ENCODE assay signal across 8 cellular contexts in the genomic region with DNA sequence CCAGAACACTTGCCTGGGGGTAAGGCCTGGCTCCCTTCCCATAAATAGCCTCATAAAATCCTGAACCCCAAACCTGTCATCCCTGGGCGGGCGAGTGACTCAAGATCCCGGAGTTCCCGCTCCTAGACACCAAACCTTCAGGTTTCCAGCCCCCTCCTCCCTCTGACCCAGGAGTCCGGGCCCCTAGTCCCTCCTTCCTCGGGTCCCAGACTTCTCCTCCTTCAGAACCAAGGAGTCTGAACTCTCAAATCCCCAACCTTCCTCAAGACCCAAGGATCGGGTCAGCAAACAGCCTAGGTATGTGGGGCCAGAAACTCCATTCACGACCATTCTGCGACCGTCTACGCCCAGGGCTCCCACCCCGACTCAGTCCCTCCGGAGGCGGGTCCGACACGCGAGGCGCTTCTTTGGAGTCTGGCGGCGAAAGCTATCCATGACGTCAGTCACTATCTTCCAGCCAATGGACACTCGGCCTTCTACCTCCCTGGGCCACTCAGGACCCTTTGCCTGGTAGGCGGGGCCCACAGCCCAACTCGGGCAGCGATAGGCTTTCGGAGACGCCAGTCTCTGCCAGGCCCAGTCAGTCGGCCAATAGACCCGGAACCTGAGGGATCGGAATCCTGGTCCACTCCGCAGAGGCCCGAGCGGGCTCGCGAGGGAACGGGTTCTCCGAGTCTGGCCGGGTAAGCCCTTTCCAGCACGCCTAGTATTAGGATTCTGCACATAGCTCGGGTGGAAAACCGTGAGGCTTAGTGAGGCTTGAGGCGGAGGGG. TPM values are rescaled to one million over a fixed set of nuclear protein-coding genes. Genes with fewer than 3 reads are reported as not detected.
A peak's percentile ranks its signal among the peaks of the same experiment; 100 is the strongest.
DNase-seq lines count a peak whose midpoint lies in the region; ATAC-seq, FAIRE-seq and TF ChIP-seq lines count a peak whose summit lies in the region.

No MANE protein-coding gene starts in this region.

- H3K36me3 ChIP-seq in OCI-LY7 (ENCODE audit: insufficient read depth, low read length): no peaks in the 10 kb centered on the region

- H3K27ac ChIP-seq in OCI-LY7 (ENCODE audit: low read depth, low read length, poor library complexity, severe bottlenecking): peak overlapping the region; percentile 3

- no peaks in the 10 kb centered on the region for H4K20me1 ChIP-seq in OCI-LY7 (ENCODE audit: insufficient read depth, low read length)

- BruUV-seq in OCI-LY7 (replicated peaks; lab: Mats Ljungman, UMichigan): no TSS peak

- CTCF ChIA-PET in OCI-LY7 (lab: Charles Lee; ENCODE audit: unreplicated experiment): no interaction called here

- TF ChIP-seq CTCF in D721Med (IDR thresholded peaks at IDR 0.05; ENCODE audit: insufficient read depth, missing control alignments): no peak
- TF ChIP-seq CTCF in OCI-LY7 (conservative IDR thresholded peaks at IDR 0.05; ENCODE audit: low read length): no peak
- no peak for TF ChIP-seq CTCF in epithelial cell of esophagus (IDR thresholded peaks at IDR 0.05; ENCODE audit: insufficient read depth, low read depth, low read length, missing control alignments)

- peak overlapping the region; percentile 80 for H2AFZ ChIP-seq in OCI-LY7 (ENCODE audit: low read length)

- H3K9me3 ChIP-seq in OCI-LY7 (ENCODE audit: low read length): no peaks in the 10 kb centered on the region

- peak; percentile 64 for FAIRE-seq in D721Med (lab: Jason Lieb, UNC)

- H3K4me2 ChIP-seq in OCI-LY7 (ENCODE audit: low read length): peak overlapping the region; percentile 99

- peaks cover 15% of the 10 kb centered on the region for H3K4me1 ChIP-seq in OCI-LY7 (ENCODE audit: insufficient read depth, low read length, poor library complexity, severe bottlenecking)

- H3K9me2 ChIP-seq in OCI-LY7 (ENCODE audit: insufficient read depth, low read length): no peaks in the 10 kb centered on the region

- ATAC-seq in GM21526 (IDR thresholded peaks at IDR 0.05; ENCODE audit: low FRiP score, unreplicated experiment): peak; percentile 91

- no peaks in the 10 kb centered on the region for H3K79me2 ChIP-seq in OCI-LY7 (ENCODE audit: insufficient read depth, low read depth, low read length)

- H3K4me3 ChIP-seq in OCI-LY7 (ENCODE audit: low read depth, low read length, poor library complexity, severe bottlenecking): peak overlapping the region; percentile 75
- H3K4me3 ChIP-seq in epithelial cell of esophagus (ENCODE audit: low read length): peak overlapping the region; percentile 83

- DNase-seq in D721Med (ENCODE audit: insufficient read length, low spot score): peak; percentile 99
- peak; percentile 100 for DNase-seq in HuH-7 (ENCODE audit: low spot score)
- peak; percentile 98 for DNase-seq in OCI-LY7 (ENCODE audit: low spot score)
- peak; percentile 82 for DNase-seq in activated T-cell treated with anti-CD3 and anti-CD28 coated beads for 4 hours
- peak; percentile 99 for DNase-seq in epithelial cell of esophagus (ENCODE audit: low read depth)
- peak; percentile 97 for DNase-seq in middle frontal gyrus (ENCODE audit: extremely low spot score, low spot score)
- DNase-seq in stimulated activated CD8-positive, alpha-beta memory T cell treated with anti-CD3 and anti-CD28 coated beads, Interleukin-2, amount 100 ng/mL, for 1 hour (ENCODE audit: low read depth in 2 of 2): peak; percentile 83 to 84

- intact Hi-C loops in OCI-LY7 (cut with micrococcal nuclease; ENCODE audit: unreplicated experiment): no loop called here

- POLR2A ChIA-PET in OCI-LY7 (lab: Charles Lee): interaction anchor here (0.5 to 1.6 kb wide), 3 partner anchors 10 to 837 kb away, joined by 3 to 5 read pairs (median 3); no protein-coding TSS in a partner anchor

RNA-seq across cellular contexts. Expression of a gene that starts 6.6 kb away (rescaled TPM):
- total RNA-seq in OCI-LY7 (2014; rRNA removed; shearing (Covaris generic)): not detected in 2 replicates
- 0.81 and 0.95 TPM in 2 replicates for total RNA-seq in OCI-LY7 (2022)

RNA-seq across cellular contexts. Expression of a gene that starts 30.5 kb away (rescaled TPM):
- 11.5 and 21.2 TPM in 2 replicates for total RNA-seq in OCI-LY7 (2014; rRNA removed; shearing (Covaris generic))
- total RNA-seq in OCI-LY7 (2022): 35.6 and 39.3 TPM in 2 replicates

RNA-seq across cellular contexts. Expression of a gene that starts 46.0 kb away (rescaled TPM):
- total RNA-seq in OCI-LY7 (2014; rRNA removed; shearing (Covaris generic)): not detected in 2 replicates
- total RNA-seq in OCI-LY7 (2022): not detected in 2 replicates

Comparison
In these comparisons a context has a peak if more than half of its experiments do, and no peak if none do; other contexts are left out.
1. Peak in every context shown above with its lines: DNase-seq, ATAC-seq, H3K4me3 ChIP-seq and H3K27ac ChIP-seq.